Comparison of ENCODE assay signal across 9 cellular contexts in the genomic region with DNA sequence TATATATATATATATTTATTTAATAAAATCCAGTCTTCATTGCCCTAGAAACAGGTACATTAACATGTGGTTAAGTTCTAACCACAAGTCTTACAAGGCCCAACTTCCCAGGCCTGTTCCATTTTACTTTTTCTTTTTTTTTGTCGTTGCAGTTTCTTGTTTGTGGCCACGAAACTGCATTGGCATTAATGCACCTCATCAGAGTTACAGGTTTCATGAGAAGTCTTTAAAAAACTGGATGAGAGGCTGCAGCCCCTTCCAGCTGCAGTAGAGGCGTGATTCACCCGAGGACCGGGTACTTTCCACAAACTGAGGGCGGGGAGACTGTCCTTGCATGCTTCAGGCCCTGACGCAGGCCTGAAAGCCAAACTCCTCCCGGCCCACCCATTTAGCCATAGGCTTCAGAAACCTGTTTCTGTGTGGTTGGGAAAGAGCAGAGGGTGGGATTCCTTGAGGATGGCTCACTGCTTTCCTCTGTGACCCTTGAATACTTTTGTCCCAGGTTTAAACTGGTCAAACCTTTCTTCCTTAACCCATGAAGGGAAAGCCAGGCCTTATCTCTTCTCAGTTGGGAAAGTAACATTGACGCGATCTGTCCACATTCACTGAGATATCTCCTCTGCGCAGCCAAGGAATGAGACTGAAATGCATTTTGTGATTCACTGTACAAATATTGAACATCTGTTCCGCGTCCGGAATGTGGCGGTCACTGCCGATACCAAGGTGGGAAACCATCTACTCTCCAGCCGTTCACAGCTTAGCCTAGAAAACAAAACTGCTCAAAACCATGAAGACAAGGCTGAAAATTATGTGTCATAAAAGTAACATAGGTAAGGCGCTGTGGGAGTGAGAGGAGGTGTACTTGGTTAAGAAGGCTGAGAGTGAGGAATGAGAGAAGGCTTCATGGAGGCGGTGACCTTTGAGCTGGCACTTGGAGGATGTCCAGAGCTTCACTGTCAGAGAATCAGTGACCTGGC.
DNase-seq lines count a peak whose midpoint lies in the region; ATAC-seq and TF ChIP-seq lines count a peak whose summit lies in the region.
"Had no signal": no experiment of that assay in that cellular context is flagged by ENCODE, and none has a peak within 500 bp of the region (broad histone marks: within the 10 kb centered on the region; RNA-seq: fewer than 3 reads in every experiment).

No MANE protein-coding gene starts in this region.

- H3K4me3 ChIP-seq in AG09309 (ENCODE audit: control insufficient read depth, low read depth, low read length), result no peak overlapping the region
- H3K4me3 ChIP-seq in naive thymus-derived CD4-positive, alpha-beta T cell (ENCODE audit: low read length), result no peak overlapping the region
- no peak overlapping the region for H3K4me3 ChIP-seq in thyroid gland (replicated peaks in 1 of 3)

- POLR2A ChIA-PET in naive thymus-derived CD4-positive, alpha-beta T cell (lab: Charles Lee), result no interaction called here

- CTCF ChIA-PET in naive thymus-derived CD4-positive, alpha-beta T cell (lab: Charles Lee), result interaction anchor here (0.5 kb wide), 1 partner anchor 34 kb away, joined by 4 read pairs; no protein-coding TSS in a partner anchor

- intact Hi-C loops in naive thymus-derived CD4-positive, alpha-beta T cell (cut with micrococcal nuclease), result loop anchor here in 1 of 2 donors (2.0 kb wide), 1 partner anchor 37 kb away; no protein-coding TSS in a partner anchor
- intact Hi-C loops in thyroid gland (cut with DNase I), result no loop called here

- peak overlapping the region in 4 of 9 donors; percentile 54 to 75 (median 69) for H3K27ac Mint-ChIP-seq in naive thymus-derived CD4-positive, alpha-beta T cell
- H3K27ac Mint-ChIP-seq: stimulated activated naive B cell treated with anti-CD40 and anti-IgM and Interleukin-4, amounts not matched to agents 10 μg/mL and 1 μg/mL and 100 μg/mL, for 72 hours had no signal

- H3K4me1 Mint-ChIP-seq in naive thymus-derived CD4-positive, alpha-beta T cell, result peaks cover 14 to 48% (median 30%) of the 10 kb centered on the region in 7 donors

- H3K9me3 Mint-ChIP-seq in naive thymus-derived CD4-positive, alpha-beta T cell, result peaks cover 0 to 10% (median 0%) of the 10 kb centered on the region in 11 donors

- 89 to 91% methylated on average over 19 of the region's 19 CpGs for WGBS in thyroid gland, 2 donors

- no peak for TF ChIP-seq POLR2A in thyroid gland (IDR thresholded peaks at IDR 0.05)

- peak overlapping the region in 3 of 10 donors; percentile 31 to 45 (median 41) for H3K4me3 Mint-ChIP-seq in naive thymus-derived CD4-positive, alpha-beta T cell
- H3K4me3 Mint-ChIP-seq: stimulated activated naive B cell treated with anti-CD40 and anti-IgM and Interleukin-4, amounts not matched to agents 10 μg/mL and 1 μg/mL and 100 μg/mL, for 72 hours had no signal

- ATAC-seq in naive thymus-derived CD4-positive, alpha-beta T cell, result peak; percentile 78
- ATAC-seq: stimulated activated naive B cell treated with anti-CD40 and anti-IgM and Interleukin-4, amounts not matched to agents 10 μg/mL and 1 μg/mL and 100 μg/mL, for 72 hours had no signal

- H3K27me3 Mint-ChIP-seq in naive thymus-derived CD4-positive, alpha-beta T cell, result no peaks in the 10 kb centered on the region

- no peaks in the 10 kb centered on the region for H3K27me3 ChIP-seq in naive thymus-derived CD4-positive, alpha-beta T cell (ENCODE audit: control insufficient read depth in 2 of 2, insufficient read depth in 2 of 2, low read length in 2 of 2)
- H3K27me3 ChIP-seq in thyroid gland, result no peaks in the 10 kb centered on the region

- H3K27ac ChIP-seq in naive thymus-derived CD4-positive, alpha-beta T cell (ENCODE audit: low read depth, low read length), result no peak overlapping the region
- H3K27ac ChIP-seq in thyroid gland, result no peak overlapping the region

- H3K4me1 ChIP-seq in naive thymus-derived CD4-positive, alpha-beta T cell (ENCODE audit: control insufficient read depth in 2 of 2, insufficient read depth in 2 of 2, low read length in 2 of 2), result peaks cover 18 to 23% of the 10 kb centered on the region in 2 donors
- no peaks in the 10 kb centered on the region for H3K4me1 ChIP-seq in thyroid gland

- H3K9me3 ChIP-seq in naive thymus-derived CD4-positive, alpha-beta T cell (ENCODE audit: control insufficient read depth in 2 of 3, low read length in 3 of 3), result no peaks in the 10 kb centered on the region
- H3K9me3 ChIP-seq in thyroid gland, result no peaks in the 10 kb centered on the region

- H3K36me3 Mint-ChIP-seq in naive thymus-derived CD4-positive, alpha-beta T cell, result peaks cover 0 to 10% (median 4%) of the 10 kb centered on the region in 5 donors
- H3K36me3 Mint-ChIP-seq: stimulated activated naive B cell treated with anti-CD40 and anti-IgM and Interleukin-4, amounts not matched to agents 10 μg/mL and 1 μg/mL and 100 μg/mL, for 72 hours had no signal

- no peaks in the 10 kb centered on the region for H3K36me3 ChIP-seq in naive thymus-derived CD4-positive, alpha-beta T cell (ENCODE audit: control insufficient read depth in 2 of 3, insufficient read depth in 3 of 3, low read length in 3 of 3)
- H3K36me3 ChIP-seq in thyroid gland, result no peaks in the 10 kb centered on the region

- peak; percentile 67 for DNase-seq in AG09309 (ENCODE audit: low read depth)
- peak; percentile 2 for DNase-seq in LHCN-M2 (ENCODE audit: low read depth)
- DNase-seq in activated T-helper 1 cell treated with Interleukin-2 at 50 U/mL for 16 hours (ENCODE audit: low read depth), result peak; percentile 17
- peak in 5 of 9 donors; percentile 3 to 38 (median 12) for DNase-seq in naive thymus-derived CD4-positive, alpha-beta T cell
- DNase-seq in OCI-M2 (lab: John Stamatoyannopoulos, UW; ENCODE audit: unreplicated experiment), result no peak
- DNase-seq in GM19240 (ENCODE audit: insufficient read length, low spot score), result no peak
- no peak for DNase-seq in thyroid gland
- no peak for DNase-seq in NCI-H1694 (lab: John Stamatoyannopoulos, UW)
- DNase-seq: stimulated activated naive B cell treated with anti-CD40 and anti-IgM and Interleukin-4, amounts not matched to agents 10 μg/mL and 1 μg/mL and 100 μg/mL, for 72 hours had no signal

- TF ChIP-seq CTCF in AG09309 (IDR thresholded peaks at IDR 0.05; ENCODE audit: control insufficient read depth, insufficient read depth, low read depth, low read length, missing control alignments), result peak; percentile 4
- no peak for TF ChIP-seq CTCF in thyroid gland (IDR thresholded peaks at IDR 0.05)

Comparison
In these comparisons a context has a peak if more than half of its experiments do, and no peak if none do; other contexts are left out.
1. DNase-seq: peak in AG09309 (single experiment), LHCN-M2 (single experiment), activated T-helper 1 cell treated with Interleukin-2 at 50 U/mL for 16 hours (single experiment) and naive thymus-derived CD4-positive, alpha-beta T cell (5 of 9); none in OCI-M2 (single experiment), GM19240 (single experiment), thyroid gland (0 of 2) and NCI-H1694 (single experiment).